8 cellular contexts compared by ENCODE assay signal in the genomic region with DNA sequence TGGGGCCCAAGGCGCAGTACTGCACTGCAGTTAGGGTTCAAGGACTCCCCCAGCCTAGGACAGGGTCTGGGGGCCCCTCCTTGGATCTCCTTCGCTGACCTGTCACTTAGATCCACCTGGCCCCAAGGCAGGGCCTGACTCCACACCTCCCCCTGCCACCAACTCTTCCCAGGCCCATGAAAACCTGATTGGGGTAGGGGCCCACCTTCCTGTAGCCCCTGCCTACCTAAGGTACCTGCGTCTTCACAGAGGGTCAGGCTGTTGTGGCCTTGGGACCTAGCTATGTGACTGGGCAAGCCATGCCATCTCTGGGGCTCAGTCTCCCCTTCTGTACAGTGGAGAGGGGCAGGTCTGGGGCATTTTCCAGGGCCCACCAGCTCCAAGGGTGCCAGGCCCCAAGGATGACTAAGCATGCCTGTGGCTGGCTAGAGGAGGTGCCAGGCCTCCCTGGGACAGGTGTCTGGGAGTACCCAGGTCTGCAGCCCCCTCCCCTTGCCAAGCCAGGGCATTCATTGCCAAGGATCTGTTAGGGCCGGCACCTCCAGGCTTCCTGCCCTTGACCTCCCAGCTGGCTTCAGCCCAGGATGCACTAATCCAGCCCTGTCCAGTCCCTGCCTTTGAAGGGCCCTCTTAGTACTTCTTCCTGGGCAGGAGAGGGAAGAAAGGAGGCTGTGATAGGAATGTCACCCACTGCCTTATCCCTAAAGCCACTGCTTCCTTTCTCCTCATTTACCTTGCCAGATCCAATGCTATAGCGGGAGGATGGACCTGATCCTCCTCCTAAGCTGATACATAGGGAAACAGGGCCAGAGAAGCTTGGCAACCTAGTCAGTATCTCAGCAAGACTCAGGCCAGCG. TPM values are rescaled to one million over a fixed set of nuclear protein-coding genes. Genes with fewer than 3 reads are reported as not detected.
DNase-seq lines count a peak whose midpoint lies in the region; ATAC-seq and TF ChIP-seq lines count a peak whose summit lies in the region.

No MANE protein-coding gene starts in this region.

- H3K4me1 ChIP-seq in colonic mucosa = peaks cover 4% of the 10 kb centered on the region

- peak overlapping the region; percentile 12 for H3K27ac ChIP-seq in colonic mucosa

- TF ChIP-seq CTCF in AG10803 (conservative IDR thresholded peaks at IDR 0.05; ENCODE audit: low read length) (no peak), colonic mucosa (IDR thresholded peaks at IDR 0.05) (no peak)

- no peaks in the 10 kb centered on the region for H3K9me3 ChIP-seq in colonic mucosa

- intact Hi-C loops in colonic mucosa (cut with DNase I) = no loop called here

- peaks cover 12 to 18% (median 14%) of the 10 kb centered on the region in 3 donors for H3K4me1 Mint-ChIP-seq in naive B cell

- no peaks in the 10 kb centered on the region for H3K36me3 Mint-ChIP-seq in naive B cell

- DNase-seq in AG10803 (ENCODE audit: low read depth) = no peak
- peak; percentile 56 for DNase-seq in M059J (ENCODE audit: low read depth)
- no peak for DNase-seq in colonic mucosa
- DNase-seq in naive B cell = no peak
- no peak for DNase-seq in GM19240 (ENCODE audit: insufficient read length, low spot score)
- DNase-seq in NCI-H748 treated with DMSO at 0.1 percent for 48 hours (lab: John Stamatoyannopoulos, UW) = no peak

- H3K9ac ChIP-seq in colonic mucosa (ENCODE audit: low read depth in 2 of 2, low read length in 2 of 2) = peak overlapping the region; percentile 66 to 70

- no peaks in the 10 kb centered on the region for H3K27me3 ChIP-seq in colonic mucosa

- ATAC-seq in naive B cell (ENCODE audit: low read depth in 2 of 2) = no peak
- ATAC-seq in GM18867 (IDR thresholded peaks at IDR 0.05; ENCODE audit: unreplicated experiment) = no peak
- ATAC-seq in GM21737 (IDR thresholded peaks at IDR 0.05; ENCODE audit: unreplicated experiment) = no peak

- peak overlapping the region in 5 of 6 donors; percentile 9 to 91 (median 88) for H3K27ac Mint-ChIP-seq in naive B cell

- peak overlapping the region; percentile 76 to 90 (median 84) for H3K4me3 Mint-ChIP-seq in naive B cell

- no peaks in the 10 kb centered on the region for H3K27me3 Mint-ChIP-seq in naive B cell

- no peaks in the 10 kb centered on the region for H3K9me3 Mint-ChIP-seq in naive B cell

- no peaks in the 10 kb centered on the region for H3K36me3 ChIP-seq in colonic mucosa

- peak overlapping the region; percentile 69 for H3K4me3 ChIP-seq in AG10803 (ENCODE audit: low read length)
- peak overlapping the region; percentile 74 for H3K4me3 ChIP-seq in colonic mucosa

RNA-seq across cellular contexts. Expression of a gene that starts 1.3 kb away (rescaled TPM):
- total RNA-seq in M059J (2014; rRNA removed; shearing (Covaris generic)) = 55.1 and 105 TPM in 2 replicates
- 10 to 100 TPM; 11.1 to 16.5 TPM for total RNA-seq in colonic mucosa
- 10 to 100 TPM in 4 of 6 donors, 1 to 10 TPM in 2; 7.9 to 16.5 (median 11.6) TPM for polyA plus RNA-seq in naive B cell (ENCODE audit: low read depth in 6 of 6)

RNA-seq across cellular contexts. Expression of a gene that starts 57.0 kb away (rescaled TPM):
- total RNA-seq in M059J (2014; rRNA removed; shearing (Covaris generic)) = 26.2 and 65.2 TPM in 2 replicates
- total RNA-seq in colonic mucosa = 10 to 100 TPM in 1 of 2 donors, 1 to 10 TPM in 1; 6.9 to 12.6 TPM
- not detected for polyA plus RNA-seq in naive B cell (ENCODE audit: low read depth in 6 of 6)
